ENCODE assay signal across 1 cellular context in the genomic region with DNA sequence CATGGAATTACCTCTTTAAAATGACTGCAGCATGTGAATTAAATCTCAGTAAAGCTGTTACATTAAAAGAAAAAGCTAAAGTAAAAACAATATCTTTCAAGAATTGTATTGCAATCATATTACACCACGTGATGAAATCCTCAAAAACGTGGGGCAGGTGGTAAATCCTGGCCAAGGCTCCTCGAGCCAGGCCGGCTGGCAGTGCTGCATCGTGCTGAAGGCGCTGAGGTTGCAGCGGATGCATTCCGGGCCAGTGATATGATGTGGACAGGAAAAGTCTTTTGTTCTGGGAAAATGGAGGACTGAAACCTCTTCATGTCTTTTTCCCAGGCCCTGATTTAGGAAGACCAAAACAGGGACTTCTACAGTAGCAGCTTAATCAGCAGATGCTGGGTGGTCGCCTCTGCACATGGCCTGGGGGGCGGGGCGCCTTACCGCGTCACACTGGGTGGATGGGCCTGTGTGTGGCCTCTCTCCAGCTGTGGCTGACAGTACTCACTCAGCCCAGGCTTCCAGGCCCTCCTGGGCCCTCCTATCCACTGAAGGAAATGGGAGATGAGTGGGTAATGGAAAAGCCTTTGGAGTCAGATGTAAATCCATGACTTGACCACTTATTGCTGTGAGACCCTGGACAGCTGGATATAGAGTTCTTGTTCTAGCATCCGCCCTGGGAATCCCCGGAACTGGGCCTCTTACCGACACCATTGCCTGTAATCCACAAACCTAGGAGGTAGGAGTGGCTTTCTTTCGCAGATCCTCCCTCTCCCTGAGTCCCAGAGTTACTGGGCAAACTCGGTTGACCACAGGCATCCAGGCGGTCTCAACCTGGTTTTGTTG.
A peak's percentile ranks its signal among the peaks of the same experiment; 100 is the strongest.
TF ChIP-seq lines count a peak whose summit lies in the region.

No MANE protein-coding gene starts in this region.

TF ChIP-seq in K562, 482 proteins besides CTCF, POLR2A, EP300 and RAD21:
- TF ChIP-seq, protein P1, sequence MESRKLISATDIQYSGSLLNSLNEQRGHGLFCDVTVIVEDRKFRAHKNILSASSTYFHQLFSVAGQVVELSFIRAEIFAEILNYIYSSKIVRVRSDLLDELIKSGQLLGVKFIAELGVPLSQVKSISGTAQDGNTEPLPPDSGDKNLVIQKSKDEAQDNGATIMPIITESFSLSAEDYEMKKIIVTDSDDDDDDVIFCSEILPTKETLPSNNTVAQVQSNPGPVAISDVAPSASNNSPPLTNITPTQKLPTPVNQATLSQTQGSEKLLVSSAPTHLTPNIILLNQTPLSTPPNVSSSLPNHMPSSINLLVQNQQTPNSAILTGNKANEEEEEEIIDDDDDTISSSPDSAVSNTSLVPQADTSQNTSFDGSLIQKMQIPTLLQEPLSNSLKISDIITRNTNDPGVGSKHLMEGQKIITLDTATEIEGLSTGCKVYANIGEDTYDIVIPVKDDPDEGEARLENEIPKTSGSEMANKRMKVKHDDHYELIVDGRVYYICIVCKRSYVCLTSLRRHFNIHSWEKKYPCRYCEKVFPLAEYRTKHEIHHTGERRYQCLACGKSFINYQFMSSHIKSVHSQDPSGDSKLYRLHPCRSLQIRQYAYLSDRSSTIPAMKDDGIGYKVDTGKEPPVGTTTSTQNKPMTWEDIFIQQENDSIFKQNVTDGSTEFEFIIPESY (CRISPR knock-in tag; IDR thresholded peaks at IDR 0.05), result peak; percentile 47; the same call in 1 of the 2 replicates
- TF ChIP-seq, protein P2, sequence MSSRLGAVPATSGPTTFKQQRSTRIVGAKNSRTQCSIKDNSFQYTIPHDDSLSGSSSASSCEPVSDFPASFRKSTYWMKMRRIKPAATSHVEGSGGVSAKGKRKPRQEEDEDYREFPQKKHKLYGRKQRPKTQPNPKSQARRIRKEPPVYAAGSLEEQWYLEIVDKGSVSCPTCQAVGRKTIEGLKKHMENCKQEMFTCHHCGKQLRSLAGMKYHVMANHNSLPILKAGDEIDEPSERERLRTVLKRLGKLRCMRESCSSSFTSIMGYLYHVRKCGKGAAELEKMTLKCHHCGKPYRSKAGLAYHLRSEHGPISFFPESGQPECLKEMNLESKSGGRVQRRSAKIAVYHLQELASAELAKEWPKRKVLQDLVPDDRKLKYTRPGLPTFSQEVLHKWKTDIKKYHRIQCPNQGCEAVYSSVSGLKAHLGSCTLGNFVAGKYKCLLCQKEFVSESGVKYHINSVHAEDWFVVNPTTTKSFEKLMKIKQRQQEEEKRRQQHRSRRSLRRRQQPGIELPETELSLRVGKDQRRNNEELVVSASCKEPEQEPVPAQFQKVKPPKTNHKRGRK (tag; IDR thresholded peaks at IDR 0.05), result no peak
